ENCODE assay signal across 8 cellular contexts in the genomic region with DNA sequence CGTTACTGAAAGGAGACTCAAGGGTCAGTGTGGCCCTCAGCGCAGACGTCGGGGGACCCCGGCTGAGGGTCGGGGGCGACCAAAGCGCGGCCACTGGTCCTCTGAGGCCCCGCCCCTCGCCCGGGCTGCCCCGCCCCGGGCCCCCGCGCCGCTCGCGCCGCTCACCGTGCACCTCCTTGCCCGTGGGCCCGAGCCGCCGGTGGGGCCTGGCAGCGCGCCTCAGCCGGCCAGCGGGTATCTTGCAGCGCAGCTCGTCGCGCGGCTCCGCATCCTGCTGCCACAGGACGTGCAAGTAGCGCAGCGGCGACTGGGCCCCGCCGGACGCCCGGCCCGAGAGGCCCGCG. TPM values are rescaled to one million over a fixed set of nuclear protein-coding genes. Genes with fewer than 3 reads are reported as not detected.
DNase-seq lines count a peak whose midpoint lies in the region; ATAC-seq and TF ChIP-seq lines count a peak whose summit lies in the region.

No MANE protein-coding gene starts in this region.

- ATAC-seq in GM21737 (IDR thresholded peaks at IDR 0.05; ENCODE audit: unreplicated experiment): peak; percentile 43

- H3K4me2 ChIP-seq in Karpas-422 (ENCODE audit: low read depth, low read length, poor library complexity, severe bottlenecking): peak overlapping the region; percentile 81

- H3K9me3 ChIP-seq in Karpas-422 (ENCODE audit: low read length) (no peaks in the 10 kb centered on the region), cardiac muscle cell (ENCODE audit: low read depth) (no peaks in the 10 kb centered on the region), sigmoid colon (no peaks in the 10 kb centered on the region)

- peak overlapping the region; percentile 91 for H3K9ac ChIP-seq in Karpas-422 (ENCODE audit: low read length)

- H3K9me2 ChIP-seq in Karpas-422 (replicated peaks; ENCODE audit: insufficient read depth, low read length): no peaks in the 10 kb centered on the region

- H3K27ac Mint-ChIP-seq in activated T-helper 1 cell treated with anti-CD3 and anti-CD28 coated beads, Interleukin-12 subunit alpha, Interleukin-12 subunit beta, Interleukin-2, Interleukin-4 antibody, amounts not matched to agents 30 ng/mL and 10 ng/mL and 1 ng/mL, durations not matched to agents 14 hours and 24 hours and 36 hours: peak overlapping the region; percentile 95

- H3K36me3 ChIP-seq in Karpas-422 (ENCODE audit: insufficient read depth, low read length): 0 out of 2 replicates have a peak, but pooled peaks cover 2% of the 10 kb centered on the region
- peaks cover 3% of the 10 kb centered on the region for H3K36me3 ChIP-seq in cardiac muscle cell
- H3K36me3 ChIP-seq in sigmoid colon: peaks cover under 1 to 14% (median 12%) of the 10 kb centered on the region in 4 donors

- TF ChIP-seq EP300 in sigmoid colon (IDR thresholded peaks at IDR 0.05): no peak

- H3K9me3 Mint-ChIP-seq in activated T-helper 1 cell treated with anti-CD3 and anti-CD28 coated beads, Interleukin-12 subunit alpha, Interleukin-12 subunit beta, Interleukin-2, Interleukin-4 antibody, amounts not matched to agents 30 ng/mL and 10 ng/mL and 1 ng/mL, durations not matched to agents 14 hours and 24 hours and 36 hours: no peaks in the 10 kb centered on the region

- H3K4me3 Mint-ChIP-seq in activated T-helper 1 cell treated with anti-CD3 and anti-CD28 coated beads, Interleukin-12 subunit alpha, Interleukin-12 subunit beta, Interleukin-2, Interleukin-4 antibody, amounts not matched to agents 30 ng/mL and 10 ng/mL and 1 ng/mL, durations not matched to agents 14 hours and 24 hours and 36 hours: peak overlapping the region; percentile 90

- H3K36me3 Mint-ChIP-seq in activated T-helper 1 cell treated with anti-CD3 and anti-CD28 coated beads, Interleukin-12 subunit alpha, Interleukin-12 subunit beta, Interleukin-2, Interleukin-4 antibody, amounts not matched to agents 30 ng/mL and 10 ng/mL and 1 ng/mL, durations not matched to agents 14 hours and 24 hours and 36 hours (ENCODE audit: low read depth): peaks cover 18% of the 10 kb centered on the region

- H3K4me1 ChIP-seq in Karpas-422 (ENCODE audit: low read length): peaks cover 16% of the 10 kb centered on the region
- H3K4me1 ChIP-seq in cardiac muscle cell (ENCODE audit: low read depth): peaks cover 7% of the 10 kb centered on the region
- peaks cover 0 to 22% (median 20%) of the 10 kb centered on the region in 4 donors for H3K4me1 ChIP-seq in sigmoid colon

- H3K27me3 ChIP-seq in Karpas-422 (ENCODE audit: low read length): no peaks in the 10 kb centered on the region
- no peaks in the 10 kb centered on the region for H3K27me3 ChIP-seq in cardiac muscle cell
- H3K27me3 ChIP-seq in sigmoid colon: no peaks in the 10 kb centered on the region

- H3K4me3 ChIP-seq in GM12865 (ENCODE audit: low read depth, low read length) (peak overlapping the region; percentile 90), Karpas-422 (ENCODE audit: low read length) (peak overlapping the region; percentile 100), cardiac muscle cell (peak overlapping the region; percentile 67), sigmoid colon (peak overlapping the region; percentile 48 to 96 (median 94))

- no peaks in the 10 kb centered on the region for H4K20me1 ChIP-seq in Karpas-422 (ENCODE audit: insufficient read depth, low read depth, low read length)

- H3K4me1 Mint-ChIP-seq in activated T-helper 1 cell treated with anti-CD3 and anti-CD28 coated beads, Interleukin-12 subunit alpha, Interleukin-12 subunit beta, Interleukin-2, Interleukin-4 antibody, amounts not matched to agents 30 ng/mL and 10 ng/mL and 1 ng/mL, durations not matched to agents 14 hours and 24 hours and 36 hours (ENCODE audit: low read depth): peaks cover 23% of the 10 kb centered on the region

- peaks cover 36% of the 10 kb centered on the region for H3K79me2 ChIP-seq in Karpas-422 (ENCODE audit: low read length)

- 0 to 1% methylated on average over 46 of the region's 46 CpGs for WGBS in sigmoid colon, 2 donors

- H2AFZ ChIP-seq in Karpas-422 (ENCODE audit: low read length): peak overlapping the region; percentile 75; the same call in 1 of the 2 replicates

- H3K27ac ChIP-seq in Karpas-422 (ENCODE audit: low read length) (peak overlapping the region; percentile 73), cardiac muscle cell (peak overlapping the region; percentile 80), sigmoid colon (peak overlapping the region; percentile 90 to 96 (median 93))

- intact Hi-C loops in activated T-helper 1 cell treated with anti-CD3 and anti-CD28 coated beads, Interleukin-12 subunit alpha, Interleukin-12 subunit beta, Interleukin-2, Interleukin-4 antibody, amounts not matched to agents 30 ng/mL and 10 ng/mL and 1 ng/mL, durations not matched to agents 14 hours and 24 hours and 36 hours (cut with micrococcal nuclease): loop anchor here (1.0 to 5.0 kb wide), 5 partner anchors 26 to 1316 kb away; a partner anchor contains a TSS
- intact Hi-C loops in sigmoid colon (cut with DNase I): loop anchor here (10.0 kb wide), 1 partner anchor 341 kb away; a partner anchor contains a TSS

- H3K27me3 Mint-ChIP-seq in activated T-helper 1 cell treated with anti-CD3 and anti-CD28 coated beads, Interleukin-12 subunit alpha, Interleukin-12 subunit beta, Interleukin-2, Interleukin-4 antibody, amounts not matched to agents 30 ng/mL and 10 ng/mL and 1 ng/mL, durations not matched to agents 14 hours and 24 hours and 36 hours (ENCODE audit: insufficient read depth): no peaks in the 10 kb centered on the region

- DNase-seq in GM12865 (ENCODE audit: low read depth): peak; percentile 73
- DNase-seq in Karpas-422: peak; percentile 72
- no peak for DNase-seq in activated T-helper 1 cell treated with anti-CD3 and anti-CD28 coated beads, Interleukin-12 subunit alpha, Interleukin-12 subunit beta, Interleukin-2, Interleukin-4 antibody, amounts not matched to agents 30 ng/mL and 10 ng/mL and 1 ng/mL, durations not matched to agents 14 hours and 24 hours and 36 hours (ENCODE audit: low spot score)
- peak in 1 of 2 donors; percentile 52 for DNase-seq in cardiac muscle cell (ENCODE audit: low read depth in 1 of 2, low spot score in 1 of 2)
- peak; percentile 74 for DNase-seq in sigmoid colon
- DNase-seq in globus pallidus (ENCODE audit: low spot score): no peak
- DNase-seq in kidney tubule cell (ENCODE audit: low spot score): no peak

- TF ChIP-seq CTCF in GM12865 (IDR thresholded peaks at IDR 0.05; ENCODE audit: insufficient read depth, low read depth, low read length, missing control alignments): peak; percentile 6
- no peak for TF ChIP-seq CTCF in cardiac muscle cell (IDR thresholded peaks at IDR 0.05; ENCODE audit: low read depth, low read length)
- no peak for TF ChIP-seq CTCF in sigmoid colon (IDR thresholded peaks at IDR 0.05)

- TF ChIP-seq POLR2A in sigmoid colon (IDR thresholded peaks at IDR 0.05): no peak

RNA-seq across cellular contexts. Expression of a gene that starts 0.4 kb away (rescaled TPM):
- total RNA-seq in Karpas-422 (2014; rRNA removed; shearing (Covaris generic); ENCODE audit: low replicate concordance): 25.6 and 30.1 TPM in 2 replicates
- 29.9 and 30.1 TPM in 2 replicates for total RNA-seq in activated T-helper 1 cell treated with anti-CD3 and anti-CD28 coated beads, Interleukin-12 subunit alpha, Interleukin-12 subunit beta, Interleukin-2, Interleukin-4 antibody, amounts not matched to agents 30 ng/mL and 10 ng/mL and 1 ng/mL, durations not matched to agents 14 hours and 24 hours and 36 hours
- total RNA-seq in cardiac muscle cell (49.9 and 59.1 TPM in 2 replicates), sigmoid colon (10 to 100 TPM; 39.3 to 50.7 (median 45.0) TPM)
- polyA plus RNA-seq in cardiac muscle cell (43.8 and 44.2 TPM in 2 replicates), sigmoid colon (10 to 100 TPM; 12.6 to 25.2 (median 23.0) TPM)

RNA-seq across cellular contexts. Expression of a gene that starts 5.5 kb away (rescaled TPM):
- total RNA-seq in Karpas-422 (2014; rRNA removed; shearing (Covaris generic); ENCODE audit: low replicate concordance): 363 and 488 TPM in 2 replicates
- 433 and 441 TPM in 2 replicates for total RNA-seq in activated T-helper 1 cell treated with anti-CD3 and anti-CD28 coated beads, Interleukin-12 subunit alpha, Interleukin-12 subunit beta, Interleukin-2, Interleukin-4 antibody, amounts not matched to agents 30 ng/mL and 10 ng/mL and 1 ng/mL, durations not matched to agents 14 hours and 24 hours and 36 hours
- total RNA-seq in cardiac muscle cell (407 and 422 TPM in 2 replicates), sigmoid colon (100 to 1,000 TPM; 366 to 628 (median 532) TPM)
- polyA plus RNA-seq in cardiac muscle cell (213 and 387 TPM in 2 replicates), sigmoid colon (100 to 1,000 TPM; 198 to 331 (median 307) TPM)

RNA-seq across cellular contexts. Expression of a gene that starts 20.5 kb away (rescaled TPM):
- total RNA-seq in Karpas-422 (2014; rRNA removed; shearing (Covaris generic); ENCODE audit: low replicate concordance): not detected in 2 replicates
- total RNA-seq in activated T-helper 1 cell treated with anti-CD3 and anti-CD28 coated beads, Interleukin-12 subunit alpha, Interleukin-12 subunit beta, Interleukin-2, Interleukin-4 antibody, amounts not matched to agents 30 ng/mL and 10 ng/mL and 1 ng/mL, durations not matched to agents 14 hours and 24 hours and 36 hours: 0.24 TPM in 1 of 2 replicates, not detected in the other
- total RNA-seq in cardiac muscle cell (not detected in 2 replicates), sigmoid colon (not detected)
- polyA plus RNA-seq in cardiac muscle cell (0.95 and 1.0 TPM in 2 replicates), sigmoid colon (not detected)

RNA-seq across cellular contexts. Expression of a gene that starts 36.0 kb away (rescaled TPM):
- total RNA-seq in Karpas-422 (2014; rRNA removed; shearing (Covaris generic); ENCODE audit: low replicate concordance): 36.6 and 87.8 TPM in 2 replicates
- 28.5 and 28.9 TPM in 2 replicates for total RNA-seq in activated T-helper 1 cell treated with anti-CD3 and anti-CD28 coated beads, Interleukin-12 subunit alpha, Interleukin-12 subunit beta, Interleukin-2, Interleukin-4 antibody, amounts not matched to agents 30 ng/mL and 10 ng/mL and 1 ng/mL, durations not matched to agents 14 hours and 24 hours and 36 hours
- total RNA-seq in cardiac muscle cell (74.2 and 95.0 TPM in 2 replicates), sigmoid colon (10 to 100 TPM in 1 of 4 donors, 1 to 10 TPM in 3; 5.1 to 14.1 (median 7.7) TPM)
- polyA plus RNA-seq in cardiac muscle cell (66.4 and 97.6 TPM in 2 replicates), sigmoid colon (10 to 100 TPM in 2 of 3 donors, 1 to 10 TPM in 1; 6.0 to 12.3 (median 10.2) TPM)

Comparison
In these comparisons a context has a peak if more than half of its experiments do, and no peak if none do; other contexts are left out.
1. DNase-seq: peak in GM12865 (single experiment), Karpas-422 (single experiment) and sigmoid colon (single experiment); none in activated T-helper 1 cell treated with anti-CD3 and anti-CD28 coated beads, Interleukin-12 subunit alpha, Interleukin-12 subunit beta, Interleukin-2, Interleukin-4 antibody, amounts not matched to agents 30 ng/mL and 10 ng/mL and 1 ng/mL, durations not matched to agents 14 hours and 24 hours and 36 hours (single experiment), globus pallidus (single experiment) and kidney tubule cell (single experiment).
2. Peak in every context shown above with its lines, with median percentiles within 50 percentile points of each other: H3K4me3 ChIP-seq and H3K27ac ChIP-seq.